Comparison of ENCODE assay signal across 8 cellular contexts in genomic region chr11:114159802-114160588, GRCh38.
A peak's percentile ranks its signal among the peaks of the same experiment; 100 is the strongest.
DNase-seq lines count a peak whose midpoint lies in the region; ATAC-seq, FAIRE-seq and TF ChIP-seq lines count a peak whose summit lies in the region.

No MANE protein-coding gene starts in this region.

- H3K4me1 ChIP-seq in keratinocyte (ENCODE audit: control insufficient read depth, extremely low read depth, insufficient read depth, low read length), result peaks cover 52% of the 10 kb centered on the region

- H4K20me1 ChIP-seq in keratinocyte (ENCODE audit: control insufficient read depth, extremely low read depth, insufficient read depth, low read length), result no peaks in the 10 kb centered on the region

- H3K27ac ChIP-seq in caudate nucleus (ENCODE audit: low read depth, low read length), result peak overlapping the region; percentile 98
- H3K27ac ChIP-seq in keratinocyte (ENCODE audit: control insufficient read depth, insufficient read depth, low read length), result peak overlapping the region; percentile 45

- H3K4me2 ChIP-seq in keratinocyte (ENCODE audit: control insufficient read depth, extremely low read depth, insufficient read depth, low read depth, low read length), result peak overlapping the region; percentile 64

- FAIRE-seq in keratinocyte (lab: Jason Lieb, UNC), result peak; percentile 98

- no peaks in the 10 kb centered on the region for H3K9me1 ChIP-seq in keratinocyte (ENCODE audit: control insufficient read depth, extremely low read depth, insufficient read depth, low read length)

- DNase-seq in DMS79 treated with DMSO at 0.1 percent for 48 hours (lab: John Stamatoyannopoulos, UW) (peak; percentile 99), NCI-H2196 treated with DMSO at 0.1 percent for 48 hours (lab: John Stamatoyannopoulos, UW; ENCODE audit: unreplicated experiment) (peak; percentile 86), caudate nucleus (lab: John Stamatoyannopoulos, UW) (peak; percentile 23 to 90 (median 77)), keratinocyte (ENCODE audit: low read depth, low spot score) (peak; percentile 95), DMS114 treated with DMSO at 0.1 percent for 48 hours (lab: John Stamatoyannopoulos, UW; ENCODE audit: unreplicated experiment) (no peak)
- peak; percentile 78 for DNase-seq in stimulated activated CD4-positive, alpha-beta T cell treated with anti-CD3 and anti-CD28 coated beads, Interleukin-12 subunit alpha, Interleukin-12 subunit beta, amount 100 ng/mL, for 4 hours

- dilution Hi-C loops in keratinocyte (cut with MboI; ENCODE audit: extremely low pct_ligation_motif_present, low sequenced_read_pairs), result no loop called here

- peak; percentile 63 for ATAC-seq in HG03097 (IDR thresholded peaks at IDR 0.05; ENCODE audit: low FRiP score, unreplicated experiment)
- peak; percentile 82 to 86 for ATAC-seq in activated CD4-positive, CD25-positive, alpha-beta regulatory T cell treated with anti-CD3 and anti-CD28 coated beads, Interleukin-2, amount 50 U/mL, for 24 hours

- no peaks in the 10 kb centered on the region for H3K36me3 ChIP-seq in keratinocyte (ENCODE audit: control insufficient read depth in 2 of 2, extremely low read depth in 1 of 2, insufficient read depth in 2 of 2, low read length in 2 of 2)

- H3K79me2 ChIP-seq in keratinocyte (ENCODE audit: control insufficient read depth, insufficient read depth, low read length), result no peaks in the 10 kb centered on the region

- peak overlapping the region; percentile 32 for H2AFZ ChIP-seq in keratinocyte (ENCODE audit: control insufficient read depth, low read length)

- TF ChIP-seq CTCF in keratinocyte (optimal IDR thresholded peaks at IDR 0.05 in 1 of 3, IDR thresholded peaks at IDR 0.05 in 1 of 3, conservative IDR thresholded peaks at IDR 0.05 in 1 of 3; ENCODE audit: extremely low read depth in 1 of 3, insufficient read depth in 2 of 3, low read length in 3 of 3), result no peak

- peak overlapping the region in 2 of 3 experiments; percentile 14 to 26 for H3K4me3 ChIP-seq in keratinocyte (ENCODE audit: control insufficient read depth in 2 of 3, extremely low read depth in 1 of 3, insufficient read depth in 2 of 3, low read depth in 1 of 3, low read length in 3 of 3)

- peaks cover 35% of the 10 kb centered on the region for H3K27me3 ChIP-seq in keratinocyte (ENCODE audit: control insufficient read depth, extremely low read depth, insufficient read depth, low read length)

- no peaks in the 10 kb centered on the region for H3K9me3 ChIP-seq in keratinocyte (ENCODE audit: control insufficient read depth, low read depth, low read length)

- peak overlapping the region; percentile 29 for H3K9ac ChIP-seq in keratinocyte (ENCODE audit: control insufficient read depth, extremely low read depth, insufficient read depth, low read length)
